Comparison of ENCODE assay signal across 9 cellular contexts in the genomic region with DNA sequence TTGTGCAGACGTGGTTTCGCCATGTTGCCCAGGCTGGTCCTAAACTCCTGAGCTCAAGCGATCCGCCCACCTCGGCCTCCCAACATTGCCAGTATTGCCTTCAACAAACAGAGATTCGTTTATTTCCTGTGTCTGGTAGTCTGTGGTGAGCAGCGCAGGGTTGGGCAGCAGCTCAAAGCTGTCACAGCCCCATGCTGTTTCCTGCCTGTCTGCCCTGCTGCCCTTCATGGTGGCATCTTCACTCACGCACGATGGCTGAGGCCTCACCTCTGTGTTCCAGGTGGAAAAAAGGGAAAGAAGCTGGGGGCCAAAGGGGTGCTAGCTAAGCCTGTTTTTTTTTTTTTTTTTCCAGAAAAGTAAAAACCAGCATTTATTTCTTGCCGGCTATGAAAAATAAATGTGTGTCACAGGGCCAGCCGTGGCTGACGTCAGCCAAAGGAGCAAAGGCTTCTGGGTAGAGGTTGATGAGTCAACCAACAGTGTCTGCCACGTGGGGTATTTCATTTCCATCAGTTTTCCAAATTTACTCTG. TPM values are rescaled to one million over a fixed set of nuclear protein-coding genes. Genes with fewer than 3 reads are reported as not detected.
DNase-seq lines count a peak whose midpoint lies in the region; ATAC-seq and TF ChIP-seq lines count a peak whose summit lies in the region.
"Had no signal": no experiment of that assay in that cellular context is flagged by ENCODE, and none has a peak within 500 bp of the region (broad histone marks: within the 10 kb centered on the region; RNA-seq: fewer than 3 reads in every experiment).

No MANE protein-coding gene starts in this region.

- H3K4me3 Mint-ChIP-seq in endothelial cell (ENCODE audit: unreplicated experiment): no peak overlapping the region

- H3K9me3 Mint-ChIP-seq in endothelial cell (ENCODE audit: unreplicated experiment): no peaks in the 10 kb centered on the region

- peaks cover 3% of the 10 kb centered on the region for H3K27me3 Mint-ChIP-seq in endothelial cell (ENCODE audit: unreplicated experiment)

- intact Hi-C loops in psoas muscle (cut with DNase I) (loop anchor here in 1 of 2 donors (10.0 kb wide), 1 partner anchor 1704 kb away; no protein-coding TSS in a partner anchor), upper lobe of right lung (cut with DNase I) (no loop called here)

- H3K27me3 ChIP-seq in psoas muscle (ENCODE audit: insufficient read depth in 3 of 3, low read length in 2 of 3) (no peaks in the 10 kb centered on the region), upper lobe of right lung (no peaks in the 10 kb centered on the region), SJCRH30 (no peaks in the 10 kb centered on the region)

- H3K4me1 Mint-ChIP-seq in endothelial cell (ENCODE audit: unreplicated experiment): peaks cover 25% of the 10 kb centered on the region

- H3K36me3 ChIP-seq in psoas muscle (ENCODE audit: insufficient read depth in 1 of 2, low read depth in 1 of 2) (peaks cover 2 to 23% of the 10 kb centered on the region in 2 donors), upper lobe of right lung (peaks cover 28% of the 10 kb centered on the region), SJCRH30 (no peaks in the 10 kb centered on the region)

- ATAC-seq in psoas muscle: peak; percentile 50 to 83 (median 80)
- ATAC-seq in upper lobe of right lung: peak; percentile 70

- peak; percentile 50 to 51 for DNase-seq in NOMO-1 (lab: John Stamatoyannopoulos, UW; ENCODE audit: unreplicated experiment in 2 of 2)
- DNase-seq in NOMO-1 treated with dmso at 0.1 percent for 144 hours (lab: John Stamatoyannopoulos, UW; ENCODE audit: unreplicated experiment): no peak
- DNase-seq in activated CD8-positive, alpha-beta memory T cell treated with anti-CD3 and anti-CD28 coated beads, Interleukin-2, amount 50 U/mL, for 1 hour (ENCODE audit: extremely low read depth): peak; percentile 85
- DNase-seq in endothelial cell (ENCODE audit: low spot score): no peak
- DNase-seq in psoas muscle: peak; percentile 64 to 70
- DNase-seq in upper lobe of right lung: no peak
- DNase-seq in NCI-H524 treated with DMSO at 0.1 percent for 48 hours (lab: John Stamatoyannopoulos, UW): no peak
- DNase-seq in SJCRH30: no peak

- H3K27ac Mint-ChIP-seq in endothelial cell (ENCODE audit: unreplicated experiment): peak overlapping the region; percentile 64

- WGBS in psoas muscle, 3 donors: 49 to 69% (median 52%) methylated on average over 13 of the region's 13 CpGs

- H3K27ac ChIP-seq in psoas muscle (peak overlapping the region; percentile 48), upper lobe of right lung (peak overlapping the region; percentile 68), SJCRH30 (no peak overlapping the region)
- H3K27ac ChIP-seq: 22Rv1 had no signal

- no peak overlapping the region for H3K4me3 ChIP-seq in psoas muscle
- peak overlapping the region; percentile 5 for H3K4me3 ChIP-seq in upper lobe of right lung
- no peak overlapping the region for H3K4me3 ChIP-seq in SJCRH30

- no peaks in the 10 kb centered on the region for H3K36me3 Mint-ChIP-seq in endothelial cell (ENCODE audit: low read depth, unreplicated experiment)

- H3K4me1 ChIP-seq in psoas muscle: peaks cover 8% of the 10 kb centered on the region
- peaks cover 25% of the 10 kb centered on the region for H3K4me1 ChIP-seq in upper lobe of right lung
- H3K4me1 ChIP-seq in SJCRH30: no peaks in the 10 kb centered on the region

- H3K9me3 ChIP-seq in psoas muscle (no peaks in the 10 kb centered on the region), upper lobe of right lung (no peaks in the 10 kb centered on the region), SJCRH30 (replicated peaks) (no peaks in the 10 kb centered on the region)

- TF ChIP-seq CTCF in endothelial cell (IDR thresholded peaks at IDR 0.05; ENCODE audit: unreplicated experiment) (no peak), psoas muscle (IDR thresholded peaks at IDR 0.05) (no peak), upper lobe of right lung (IDR thresholded peaks at IDR 0.05) (no peak)

RNA-seq across cellular contexts. Expression of gene TBC1D22A, which starts 28.8 kb away (rescaled TPM):
- total RNA-seq in endothelial cell (ENCODE audit: unreplicated experiment) (25.3 TPM), psoas muscle (10 to 100 TPM; 15.7 to 25.0 (median 20.6) TPM), upper lobe of right lung (31.3 TPM)
- 10 to 100 TPM; 11.7 to 19.0 (median 14.8) TPM for polyA plus RNA-seq in psoas muscle
- 8.4 and 8.9 TPM in 2 replicates for total RNA-seq in SJCRH30 (2014; rRNA removed; shearing (Covaris generic))

RNA-seq across cellular contexts. Expression of gene CERK, which starts 53.2 kb away (rescaled TPM):
- 57.7 TPM for total RNA-seq in endothelial cell (ENCODE audit: unreplicated experiment)
- total RNA-seq in psoas muscle: 10 to 100 TPM; 26.9 to 38.1 (median 33.9) TPM
- 10 to 100 TPM; 13.0 to 26.8 (median 24.8) TPM for polyA plus RNA-seq in psoas muscle
- 28.1 TPM for total RNA-seq in upper lobe of right lung
- total RNA-seq in SJCRH30 (2014; rRNA removed; shearing (Covaris generic)): 87.7 and 92.7 TPM in 2 replicates

Comparison
In these comparisons a context has a peak if more than half of its experiments do, and no peak if none do; other contexts are left out.
1. DNase-seq: peak in NOMO-1 (2 of 2), activated CD8-positive, alpha-beta memory T cell treated with anti-CD3 and anti-CD28 coated beads, Interleukin-2, amount 50 U/mL, for 1 hour (single experiment) and psoas muscle (2 of 2); none in NOMO-1 treated with dmso at 0.1 percent for 144 hours (single experiment), endothelial cell (single experiment), upper lobe of right lung (single experiment), NCI-H524 treated with DMSO at 0.1 percent for 48 hours (single experiment) and SJCRH30 (0 of 2).